ENCODE assay signal across 8 cellular contexts in genomic region chr1:220691039-220691684, GRCh38. TPM values are rescaled to one million over a fixed set of nuclear protein-coding genes. Genes with fewer than 3 reads are reported as not detected.
DNase-seq lines count a peak whose midpoint lies in the region.

No MANE protein-coding gene starts in this region.

- H3K4me1 ChIP-seq in iPS-18a (ENCODE audit: control insufficient read depth, low read depth, low read length) (no peaks in the 10 kb centered on the region), skeletal muscle satellite cell (ENCODE audit: control insufficient read depth, insufficient read depth, low read length) (peaks cover 5% of the 10 kb centered on the region)

- intact Hi-C loops in posterior vena cava (cut with DNase I) = no loop called here

- peaks cover 39% of the 10 kb centered on the region for H3K27me3 ChIP-seq in iPS-18a (ENCODE audit: control insufficient read depth, insufficient read depth, low read length)
- peaks cover 22% of the 10 kb centered on the region for H3K27me3 ChIP-seq in skeletal muscle satellite cell (ENCODE audit: control insufficient read depth, insufficient read depth, low read length)

- H3K4me3 ChIP-seq in iPS-18a (ENCODE audit: low read length) (peak overlapping the region; percentile 74), skeletal muscle satellite cell (ENCODE audit: low read length) (no peak overlapping the region)

- no peak overlapping the region for H3K27ac Mint-ChIP-seq in activated CD4-positive, alpha-beta memory T cell treated with anti-CD3 and anti-CD28 coated beads, Interleukin-2, amount 10 ng/mL, durations not matched to agents 7 days and 5 days

- CTCF ChIA-PET in activated CD4-positive, alpha-beta memory T cell treated with anti-CD3 and anti-CD28 coated beads, Interleukin-2, amount 10 ng/mL, durations not matched to agents 7 days and 5 days (lab: Charles Lee) = interaction anchor here (0.8 to 3.8 kb wide), 7 partner anchors 10 to 86 kb away, joined by 3 to 35 read pairs (median 3); no protein-coding TSS in a partner anchor

- POLR2A ChIA-PET in activated CD4-positive, alpha-beta memory T cell treated with anti-CD3 and anti-CD28 coated beads, Interleukin-2, amount 10 ng/mL, durations not matched to agents 7 days and 5 days (lab: Charles Lee) = no interaction called here

- H3K27ac ChIP-seq in iPS-18a (ENCODE audit: low read length) = no peak overlapping the region

- H3K9me3 ChIP-seq in iPS-18a (ENCODE audit: control insufficient read depth, low read depth, low read length) = no peaks in the 10 kb centered on the region
- no peaks in the 10 kb centered on the region for H3K9me3 ChIP-seq in skeletal muscle satellite cell (replicated peaks; ENCODE audit: low read length)

- peak; percentile 33 for DNase-seq in NCI-H1105 treated with DMSO at 0.1 percent for 48 hours (lab: John Stamatoyannopoulos, UW)
- no peak for DNase-seq in NCI-H1105 (lab: John Stamatoyannopoulos, UW)
- DNase-seq in activated CD4-positive, alpha-beta memory T cell treated with anti-CD3 and anti-CD28 coated beads, Interleukin-2, amount 10 ng/mL, durations not matched to agents 7 days and 5 days = no peak
- DNase-seq in A172 (ENCODE audit: low spot score) = no peak
- no peak for DNase-seq in posterior vena cava (ENCODE audit: low spot score)
- DNase-seq in hepatic stellate cell (ENCODE audit: low spot score) = no peak

- H3K9ac ChIP-seq in iPS-18a (ENCODE audit: low read length) = peak overlapping the region; percentile 36
- H3K9ac ChIP-seq in skeletal muscle satellite cell (ENCODE audit: low read depth, low read length) = no peak overlapping the region

- peak overlapping the region; percentile 81 for H3K4me2 ChIP-seq in skeletal muscle satellite cell (ENCODE audit: low read length)

- peaks cover 21% of the 10 kb centered on the region for H3K27me3 Mint-ChIP-seq in activated CD4-positive, alpha-beta memory T cell treated with anti-CD3 and anti-CD28 coated beads, Interleukin-2, amount 10 ng/mL, durations not matched to agents 7 days and 5 days

- peaks cover 7% of the 10 kb centered on the region for H3K4me1 Mint-ChIP-seq in activated CD4-positive, alpha-beta memory T cell treated with anti-CD3 and anti-CD28 coated beads, Interleukin-2, amount 10 ng/mL, durations not matched to agents 7 days and 5 days

- H3K9me3 Mint-ChIP-seq in activated CD4-positive, alpha-beta memory T cell treated with anti-CD3 and anti-CD28 coated beads, Interleukin-2, amount 10 ng/mL, durations not matched to agents 7 days and 5 days = no peaks in the 10 kb centered on the region

- H3K36me3 Mint-ChIP-seq in activated CD4-positive, alpha-beta memory T cell treated with anti-CD3 and anti-CD28 coated beads, Interleukin-2, amount 10 ng/mL, durations not matched to agents 7 days and 5 days (ENCODE audit: low read depth) = no peaks in the 10 kb centered on the region

- no peaks in the 10 kb centered on the region for H3K36me3 ChIP-seq in iPS-18a (ENCODE audit: control insufficient read depth, low read depth, low read length)
- H3K36me3 ChIP-seq in skeletal muscle satellite cell (ENCODE audit: insufficient read depth, low read length) = no peaks in the 10 kb centered on the region

- H3K4me3 Mint-ChIP-seq in activated CD4-positive, alpha-beta memory T cell treated with anti-CD3 and anti-CD28 coated beads, Interleukin-2, amount 10 ng/mL, durations not matched to agents 7 days and 5 days = peak overlapping the region; percentile 45

RNA-seq across cellular contexts. Expression of gene C1orf115, which starts 1.0 kb away (rescaled TPM):
- total RNA-seq in activated CD4-positive, alpha-beta memory T cell treated with anti-CD3 and anti-CD28 coated beads, Interleukin-2, amount 10 ng/mL, durations not matched to agents 7 days and 5 days = 1 to 10 TPM; 1.2 to 1.5 TPM
- total RNA-seq in skeletal muscle satellite cell (2012; rRNA removed) = under 0.01 and 0.25 TPM in 2 replicates
- 0.74 and 1.2 TPM in 2 replicates for total RNA-seq in A172 (2014; rRNA removed; shearing (Covaris generic))
- 1 to 10 TPM; 6.9 to 7.4 TPM for total RNA-seq in posterior vena cava

RNA-seq across cellular contexts. Expression of gene MTARC2, which starts 57.0 kb away (rescaled TPM):
- total RNA-seq in activated CD4-positive, alpha-beta memory T cell treated with anti-CD3 and anti-CD28 coated beads, Interleukin-2, amount 10 ng/mL, durations not matched to agents 7 days and 5 days = not detected
- total RNA-seq in skeletal muscle satellite cell (2012; rRNA removed) = 0.66 and 2.3 TPM in 2 replicates
- total RNA-seq in A172 (2014; rRNA removed; shearing (Covaris generic)) = 0.55 and 0.89 TPM in 2 replicates
- 10 to 100 TPM; 11.8 to 15.2 TPM for total RNA-seq in posterior vena cava
